ENCODE assay signal across 9 cellular contexts in genomic region chr1:109913360-109913879, GRCh38. TPM values are rescaled to one million over a fixed set of nuclear protein-coding genes. Genes with fewer than 3 reads are reported as not detected.
DNase-seq lines count a peak whose midpoint lies in the region; ATAC-seq, FAIRE-seq and TF ChIP-seq lines count a peak whose summit lies in the region.
"Had no signal": no experiment of that assay in that cellular context is flagged by ENCODE, and none has a peak within 500 bp of the region (broad histone marks: within the 10 kb centered on the region; RNA-seq: fewer than 3 reads in every experiment).

No MANE protein-coding gene starts in this region.

- WGBS in HepG2 (ENCODE audit: low lambda C conversion rate): 89% methylated on average over 1 of the region's 1 CpG
- WGBS in pancreas, 2 donors: 77 to 91% methylated on average over 1 of the region's 1 CpG

- peak overlapping the region; percentile 89 for H3K4me3 Mint-ChIP-seq in activated CD8-positive, alpha-beta memory T cell treated with anti-CD3 and anti-CD28 coated beads, Interleukin-2, amount 10 ng/mL, durations not matched to agents 7 days and 5 days

- DNase-seq in activated CD8-positive, alpha-beta memory T cell treated with anti-CD3 and anti-CD28 coated beads, Interleukin-2, amount 10 ng/mL, durations not matched to agents 7 days and 5 days: no peak
- DNase-seq in activated CD8-positive, alpha-beta memory T cell treated with anti-CD3 and anti-CD28 coated beads for 24 hours: no peak
- no peak for DNase-seq in ascending aorta (ENCODE audit: low spot score in 2 of 2)
- no peak for DNase-seq in HepG2 (ENCODE audit: low spot score)
- DNase-seq in thoracic aorta (ENCODE audit: low spot score): no peak
- DNase-seq in NCI-H187 treated with DMSO at 0.1 percent for 48 hours (lab: John Stamatoyannopoulos, UW): no peak
- DNase-seq in pancreas: no peak

- H3K9me3 ChIP-seq in ascending aorta (no peaks in the 10 kb centered on the region), HepG2 (ENCODE audit: low read length) (no peaks in the 10 kb centered on the region), thoracic aorta (no peaks in the 10 kb centered on the region), pancreas (no peaks in the 10 kb centered on the region)

- CTCF ChIA-PET in activated CD8-positive, alpha-beta memory T cell treated with anti-CD3 and anti-CD28 coated beads, Interleukin-2, amount 10 ng/mL, durations not matched to agents 7 days and 5 days (lab: Charles Lee): interaction anchor here (0.8 to 6.0 kb wide), 6 partner anchors 10 to 136 kb away, joined by 3 to 43 read pairs (median 3); partner anchors contain the start of gene AHCYL1
- CTCF ChIA-PET in HepG2 (lab: Yijun Ruan, JAX; ENCODE audit: low intra/inter-chr PET ratio, low total read pairs): no interaction called here

- POLR2A ChIA-PET in HepG2 (lab: Yijun Ruan, JAX): no interaction called here

- BruUV-seq in HepG2 (replicated peaks; lab: Mats Ljungman, UMichigan): no TSS peak

- no peaks in the 10 kb centered on the region for H3K9me3 Mint-ChIP-seq in activated CD8-positive, alpha-beta memory T cell treated with anti-CD3 and anti-CD28 coated beads, Interleukin-2, amount 10 ng/mL, durations not matched to agents 7 days and 5 days (ENCODE audit: low read depth)

- peak overlapping the region; percentile 78; the same call in 1 of the 2 replicates for H3K4me2 ChIP-seq in HepG2 (ENCODE audit: low read depth, low read length)

- H2AFZ ChIP-seq in HepG2 (ENCODE audit: low read length): no peak overlapping the region

- intact Hi-C loops in ascending aorta (cut with DNase I) (no loop called here), HepG2 (cut with micrococcal nuclease; ENCODE audit: unreplicated experiment) (loop anchor here (5.0 kb wide), 2 partner anchors 121 to 136 kb away; no protein-coding TSS in a partner anchor), pancreas (cut with DNase I) (no loop called here)

- TF ChIP-seq EP300 in HepG2 (IDR thresholded peaks at IDR 0.05; ENCODE audit: low read depth in 2 of 2, low read length in 2 of 2) (no peak), HepG2 (CRISPR knock-in tag; IDR thresholded peaks at IDR 0.05; ENCODE audit: borderline replicate concordance) (no peak)

- in situ Hi-C loops in HepG2 (cut with HindIII; ENCODE audit: extremely low pct_ligation_motif_present, low pct_unique_long_range_greater_than_20kb): no loop called here

- peaks cover 56% of the 10 kb centered on the region for H3K36me3 Mint-ChIP-seq in activated CD8-positive, alpha-beta memory T cell treated with anti-CD3 and anti-CD28 coated beads, Interleukin-2, amount 10 ng/mL, durations not matched to agents 7 days and 5 days

- no peak for ATAC-seq in activated CD8-positive, alpha-beta memory T cell treated with anti-CD3 and anti-CD28 coated beads, Interleukin-2, amount 10 ng/mL, durations not matched to agents 7 days and 5 days
- ATAC-seq in HepG2 (no peak), thoracic aorta (ENCODE audit: insufficient number of reproducible peaks, low FRiP score, low read depth) (no peak), pancreas (no peak), HG03139 (IDR thresholded peaks at IDR 0.05; ENCODE audit: unreplicated experiment) (no peak)

- no peak for TF ChIP-seq RAD21 in HepG2 (CRISPR knock-in tag; IDR thresholded peaks at IDR 0.05)

- no peaks in the 10 kb centered on the region for H4K20me1 ChIP-seq in HepG2 (ENCODE audit: insufficient read depth, low read length)

- H3K4me1 Mint-ChIP-seq in activated CD8-positive, alpha-beta memory T cell treated with anti-CD3 and anti-CD28 coated beads, Interleukin-2, amount 10 ng/mL, durations not matched to agents 7 days and 5 days: peaks cover 80% of the 10 kb centered on the region

- TF ChIP-seq CTCF in ascending aorta (IDR thresholded peaks at IDR 0.05): no peak
- TF ChIP-seq CTCF in HepG2 (CRISPR knock-in tag; IDR thresholded peaks at IDR 0.05): no peak
- TF ChIP-seq CTCF in thoracic aorta (IDR thresholded peaks at IDR 0.05): no peak
- no peak for TF ChIP-seq CTCF in pancreas (IDR thresholded peaks at IDR 0.05)

- no peak for FAIRE-seq in HepG2 (lab: Jason Lieb, UNC)
- FAIRE-seq in pancreas (lab: Jason Lieb, UNC): no peak

- H3K27ac Mint-ChIP-seq in activated CD8-positive, alpha-beta memory T cell treated with anti-CD3 and anti-CD28 coated beads, Interleukin-2, amount 10 ng/mL, durations not matched to agents 7 days and 5 days: peak overlapping the region; percentile 89

- H3K4me1 ChIP-seq in ascending aorta (peaks cover 5 to 40% of the 10 kb centered on the region in 2 donors), HepG2 (ENCODE audit: insufficient read depth, low read length) (peaks cover 61% of the 10 kb centered on the region), thoracic aorta (ENCODE audit: control insufficient read depth in 1 of 2, low read depth in 2 of 2) (peaks cover 19 to 50% of the 10 kb centered on the region in 2 donors), pancreas (peaks cover 0 to 6% (median 0%) of the 10 kb centered on the region in 3 donors)

- peak overlapping the region; percentile 64 to 82 for H3K4me3 ChIP-seq in ascending aorta
- H3K4me3 ChIP-seq in HepG2 (replicated peaks in 1 of 3; ENCODE audit: insufficient read depth in 1 of 3, low read depth in 2 of 3, low read length in 3 of 3): no peak overlapping the region
- H3K4me3 ChIP-seq in thoracic aorta: peak overlapping the region; percentile 82
- peak overlapping the region in 1 of 4 donors; percentile 70 for H3K4me3 ChIP-seq in pancreas
- H3K4me3 ChIP-seq: SK-N-MC had no signal

- H3K36me3 ChIP-seq in ascending aorta: peaks cover 33 to 36% of the 10 kb centered on the region in 2 donors
- H3K36me3 ChIP-seq in HepG2 (replicated peaks in 1 of 2; ENCODE audit: control insufficient read depth in 1 of 2, insufficient read depth in 2 of 2, low read length in 2 of 2): peaks cover 0 to 15% of the 10 kb centered on the region in 2 experiments; a peak in 3 of 5 replicates
- peaks cover 21% of the 10 kb centered on the region for H3K36me3 ChIP-seq in thoracic aorta
- peaks cover 0 to 7% (median 0%) of the 10 kb centered on the region in 3 donors for H3K36me3 ChIP-seq in pancreas

- no peaks in the 10 kb centered on the region for H3K27me3 Mint-ChIP-seq in activated CD8-positive, alpha-beta memory T cell treated with anti-CD3 and anti-CD28 coated beads, Interleukin-2, amount 10 ng/mL, durations not matched to agents 7 days and 5 days

- peak overlapping the region; percentile 72 to 84 for H3K27ac ChIP-seq in ascending aorta
- no peak overlapping the region for H3K27ac ChIP-seq in HepG2 (ENCODE audit: extremely low read length, insufficient read depth, low read length)
- peak overlapping the region; percentile 44 to 70 for H3K27ac ChIP-seq in thoracic aorta
- H3K27ac ChIP-seq in pancreas: no peak overlapping the region
- H3K27ac ChIP-seq: SK-N-MC had no signal

- H3K27me3 ChIP-seq in ascending aorta: no peaks in the 10 kb centered on the region
- peaks cover 0 to 18% of the 10 kb centered on the region in 2 experiments; a peak in 3 of 5 replicates for H3K27me3 ChIP-seq in HepG2 (ENCODE audit: control insufficient read depth in 1 of 2, insufficient read depth in 2 of 2, low read length in 2 of 2)
- H3K27me3 ChIP-seq in thoracic aorta (replicated peaks; ENCODE audit: insufficient read depth): no peaks in the 10 kb centered on the region
- H3K27me3 ChIP-seq in pancreas: no peaks in the 10 kb centered on the region

- TF ChIP-seq POLR2A in HepG2 (IDR thresholded peaks at IDR 0.05; ENCODE audit: insufficient read depth in 1 of 2, low read depth in 2 of 2, low read length in 2 of 2): no peak

- peaks cover 28% of the 10 kb centered on the region for H3K79me2 ChIP-seq in HepG2 (ENCODE audit: insufficient read depth, low read length)

- H3K9ac ChIP-seq in HepG2 (ENCODE audit: insufficient read depth, low read depth, low read length): no peak overlapping the region

TF ChIP-seq in HepG2, 621 proteins besides CTCF, POLR2A, EP300 and RAD21 (continues in another document):
- no peak for TF ChIP-seq ZNF792 (CRISPR knock-in tag; IDR thresholded peaks at IDR 0.05)
- TF ChIP-seq ZNF850 (CRISPR knock-in tag; conservative IDR thresholded peaks at IDR 0.05): no peak

RNA-seq across cellular contexts. Expression of gene CSF1, which starts 2.8 kb away (rescaled TPM):
- 100 to 1,000 TPM in 1 of 2 experiments, 10 to 100 TPM in 1; 77.6 to 143 TPM for total RNA-seq in activated CD8-positive, alpha-beta memory T cell treated with anti-CD3 and anti-CD28 coated beads, Interleukin-2, amount 10 ng/mL, durations not matched to agents 7 days and 5 days
- total RNA-seq in ascending aorta (140 TPM), HepG2 (2016; rRNA removed; fragmentation: Illumina TruSeq; extraction: Trizol) (1.9 and 4.6 TPM in 2 replicates), thoracic aorta (100 to 1,000 TPM; 146 to 171 TPM), pancreas (10 to 100 TPM in 4 of 6 donors, 1 to 10 TPM in 2; 6.7 to 38.3 (median 13.4) TPM)
- 0.71 and 1.2 TPM in 2 replicates for total RNA-seq in HepG2 (2016; cell fraction: cytosol; rRNA removed; fragmentation: Illumina TruSeq; extraction: Trizol; ENCODE audit: low read depth)
- total RNA-seq in HepG2 (2016; cell fraction: insoluble cytoplasmic fraction; rRNA removed; fragmentation: Illumina TruSeq; extraction: Trizol): 1.8 and 4.9 TPM in 2 replicates
- total RNA-seq in HepG2 (2016; cell fraction: membrane; rRNA removed; fragmentation: Illumina TruSeq; extraction: Trizol): 1.3 and 2.0 TPM in 2 replicates
- 7.8 and 7.9 TPM in 2 replicates for total RNA-seq in HepG2 (2016; cell fraction: nucleus; rRNA removed; fragmentation: Illumina TruSeq; extraction: Trizol)
- polyA plus RNA-seq in HepG2 (2011; rRNA removed) (13.3 and 21.0 TPM in 2 replicates), pancreas (10 to 100 TPM; 15.5 to 16.5 TPM)
- polyA plus RNA-seq in HepG2 (2011; cell fraction: cytosol; rRNA removed): 10.4 and 15.2 TPM in 2 replicates
- 23.0 and 27.9 TPM in 2 replicates for polyA plus RNA-seq in HepG2 (2011; cell fraction: nucleus; rRNA removed)
- polyA plus RNA-seq in HepG2 (2012): 5.3 and 17.7 TPM in 2 replicates
- 0.42 and 0.62 TPM in 2 replicates for polyA plus RNA-seq in HepG2 (2016; cell fraction: cytosol; fragmentation: Illumina TruSeq; extraction: Trizol; ENCODE audit: low read depth)
- 1.8 and 2.7 TPM in 2 replicates for polyA plus RNA-seq in HepG2 (2016; cell fraction: insoluble cytoplasmic fraction; fragmentation: Illumina TruSeq; extraction: Trizol; ENCODE audit: low read depth)
- polyA plus RNA-seq in HepG2 (2016; cell fraction: membrane; fragmentation: Illumina TruSeq; extraction: Trizol; ENCODE audit: low read depth): 0.71 and 1.0 TPM in 2 replicates
- polyA plus RNA-seq in HepG2 (2016; cell fraction: nucleus; fragmentation: Illumina TruSeq; extraction: Trizol; ENCODE audit: insufficient read depth, low read depth): 14.8 and 15.3 TPM in 2 replicates
- polyA minus RNA-seq in HepG2 (2011; rRNA and poly(A)+ RNA removed; ENCODE audit: low replicate concordance): 1.1 and 12.0 TPM in 2 replicates
- polyA minus RNA-seq in HepG2 (2011; cell fraction: cytosol; rRNA and poly(A)+ RNA removed): 11.0 and 19.9 TPM in 2 replicates
- 7.9 and 15.2 TPM in 2 replicates for polyA minus RNA-seq in HepG2 (2011; cell fraction: nucleus; rRNA and poly(A)+ RNA removed)

Comparison
In these comparisons a context has a peak if more than half of its experiments do, and no peak if none do; other contexts are left out.
1. H3K27ac ChIP-seq: peak in ascending aorta (2 of 2) and thoracic aorta (2 of 2); none in HepG2 (single experiment) and pancreas (0 of 4).
2. H3K4me3 ChIP-seq: peak in ascending aorta (2 of 2) and thoracic aorta (single experiment); none in HepG2 (0 of 3).